In genomic region chr10:71772832-71773220, GRCh38 we compare ENCODE assay signal across 9 cellular contexts. TPM values are rescaled to one million over a fixed set of nuclear protein-coding genes. Genes with fewer than 3 reads are reported as not detected.
A peak's percentile ranks its signal among the peaks of the same experiment; 100 is the strongest.
DNase-seq lines count a peak whose midpoint lies in the region; ATAC-seq and TF ChIP-seq lines count a peak whose summit lies in the region.
"Had no signal": no experiment of that assay in that cellular context is flagged by ENCODE, and none has a peak within 500 bp of the region (broad histone marks: within the 10 kb centered on the region; RNA-seq: fewer than 3 reads in every experiment).

No MANE protein-coding gene starts in this region.

- H3K27me3 ChIP-seq in suprapubic skin = no peaks in the 10 kb centered on the region

- in situ Hi-C loops in astrocyte of the spinal cord (cut with HindIII; ENCODE audit: low sequenced_read_pairs) = no loop called here

- no peaks in the 10 kb centered on the region for H3K36me3 ChIP-seq in suprapubic skin

- WGBS in suprapubic skin = 40% methylated on average over 1 of the region's 4 CpGs

- H3K4me3 ChIP-seq in astrocyte of the spinal cord (ENCODE audit: low read depth, low read length) = peak overlapping the region; percentile 38
- peak overlapping the region; percentile 73 for H3K4me3 ChIP-seq in suprapubic skin

- TF ChIP-seq EP300 in suprapubic skin (IDR thresholded peaks at IDR 0.05) = no peak

- TF ChIP-seq CTCF in astrocyte of the spinal cord (IDR thresholded peaks at IDR 0.05; ENCODE audit: low read depth, low read length) (no peak), suprapubic skin (IDR thresholded peaks at IDR 0.05) (no peak)

- H3K27ac ChIP-seq in suprapubic skin = peak overlapping the region; percentile 88
- H3K27ac ChIP-seq: 22Rv1 had no signal

- DNase-seq in DMS53 (lab: John Stamatoyannopoulos, UW) (peak; percentile 48), DMS53 treated with DMSO at 0.1 percent for 48 hours (lab: John Stamatoyannopoulos, UW; ENCODE audit: unreplicated experiment) (no peak), astrocyte of the spinal cord (ENCODE audit: low read depth, low spot score) (no peak), left colon (no peak), suprapubic skin (ENCODE audit: low spot score in 2 of 2) (no peak), NCI-H526 (lab: John Stamatoyannopoulos, UW) (no peak), kidney tubule cell (ENCODE audit: low spot score) (no peak)

- ATAC-seq in left colon (peak; percentile 27), HG03045 (IDR thresholded peaks at IDR 0.05; ENCODE audit: unreplicated experiment) (no peak)

- H3K4me1 ChIP-seq in suprapubic skin = peaks cover 64% of the 10 kb centered on the region

- no peaks in the 10 kb centered on the region for H3K9me3 ChIP-seq in suprapubic skin

- TF ChIP-seq POLR2A in suprapubic skin (IDR thresholded peaks at IDR 0.05) = no peak

- intact Hi-C loops in left colon (cut with DNase I, micrococcal nuclease) = loop anchor here in 1 of 2 donors (10.0 kb wide), 1 partner anchor 58 kb away; the partner anchor contains the start of gene C10orf105

RNA-seq across cellular contexts. Expression of gene VSIR, which starts 0.5 kb away (rescaled TPM):
- total RNA-seq in left colon = 10 to 100 TPM; 50.5 to 76.7 TPM
- total RNA-seq in suprapubic skin = 10 to 100 TPM; 16.3 to 50.7 (median 33.6) TPM

RNA-seq across cellular contexts. Expression of gene C10orf105, which starts 53.2 kb away (rescaled TPM):
- total RNA-seq in left colon (under 1 TPM in 1 of 2 donors, not detected in 1; 0.08 TPM), suprapubic skin (under 1 TPM in 2 of 4 donors, not detected in 2; 0.17 to 0.48 TPM)
